ENCODE assay signal across 19 cellular contexts in genomic region chr22:20404881-20405280, GRCh38.
"Had no signal": no experiment of that assay in that cellular context is flagged by ENCODE, and none has a peak within 500 bp of the region (broad histone marks: within the 10 kb centered on the region; RNA-seq: fewer than 3 reads in every experiment).

No MANE protein-coding gene starts in this region.

- H3K9me3 ChIP-seq: esophagus squamous epithelium, gastroesophageal sphincter, left ventricle myocardium inferior, ovary, right atrium auricular region, sigmoid colon, vagina had no signal

- DNase-seq: effector memory CD4-positive, alpha-beta T cell; esophagus squamous epithelium; foreskin fibroblast; immature natural killer cell; left ventricle myocardium inferior; mesenchymal stem cell; naive B cell; ovary; sigmoid colon; stimulated activated CD4-positive, alpha-beta T cell treated with anti-CD3 and anti-CD28 coated beads, Interleukin-12 subunit alpha, Interleukin-12 subunit beta, amount 100 ng/mL, for 4 hours; stimulated activated naive CD4-positive, alpha-beta T cell treated with Interleukin-2 at 50 U/mL for 16 hours; trophoblast cell had no signal

- H3K4me3 Mint-ChIP-seq: immature natural killer cell, naive B cell, neural crest cell had no signal

- FAIRE-seq: keratinocyte had no signal

- H3K4me1 Mint-ChIP-seq: neural crest cell had no signal

- ATAC-seq: gastroesophageal sphincter had no signal

- H3K4me3 ChIP-seq: esophagus squamous epithelium, gastroesophageal sphincter, left ventricle myocardium inferior, lung, ovary, right atrium auricular region, sigmoid colon, skin epidermis, vagina had no signal

- H3K27ac ChIP-seq: esophagus squamous epithelium, gastroesophageal sphincter, left ventricle myocardium inferior, ovary, right atrium auricular region, sigmoid colon, skin epidermis, vagina had no signal

- H3K9me3 Mint-ChIP-seq: immature natural killer cell, naive B cell, neural crest cell had no signal

- H3K4me1 ChIP-seq: esophagus squamous epithelium, gastroesophageal sphincter, left ventricle myocardium inferior, right atrium auricular region, sigmoid colon, vagina had no signal

- H3K27me3 Mint-ChIP-seq: naive B cell had no signal

- H3K27me3 ChIP-seq: esophagus squamous epithelium, gastroesophageal sphincter, ovary, right atrium auricular region, sigmoid colon, vagina had no signal

- H3K36me3 ChIP-seq: ovary had no signal
